In the genomic region with DNA sequence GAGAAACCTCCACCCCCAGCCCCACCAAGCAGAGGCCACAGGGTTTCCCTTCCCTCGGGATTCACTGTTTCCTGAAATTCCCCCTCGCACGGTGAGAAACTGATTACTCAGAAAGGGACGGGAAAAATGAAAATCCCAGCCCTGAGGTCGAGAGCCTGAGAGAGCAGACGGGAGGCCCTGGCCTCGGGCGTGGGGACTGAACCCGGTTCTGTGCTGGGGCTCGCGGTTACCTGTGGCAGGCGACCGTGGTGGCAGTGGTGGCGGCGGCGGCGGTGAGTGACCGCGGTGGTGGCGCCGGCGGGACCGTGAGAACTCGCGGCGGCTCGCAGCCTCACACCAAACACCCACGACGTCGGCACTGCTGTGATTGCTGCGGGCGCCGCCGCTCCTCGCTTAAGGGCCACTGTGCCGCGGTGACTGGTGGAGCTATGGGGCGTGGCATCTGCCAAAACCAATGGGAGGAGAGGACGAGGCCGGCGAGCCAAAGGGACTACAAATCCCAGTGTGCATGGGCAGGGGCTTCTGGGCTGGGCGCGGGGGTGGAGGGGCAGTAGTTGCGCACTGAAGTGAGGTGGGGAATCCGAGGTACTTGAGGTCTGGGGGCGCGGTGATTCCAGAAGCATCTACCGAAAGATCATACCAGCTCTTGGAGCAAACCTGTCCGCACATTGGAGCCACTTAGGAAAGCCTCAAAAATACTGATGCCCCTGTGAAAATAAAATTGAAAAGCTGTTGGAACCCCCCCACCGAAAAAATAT, we compare ENCODE assay signal across 8 cellular contexts. TPM values are rescaled to one million over a fixed set of nuclear protein-coding genes. Genes with fewer than 3 reads are reported as not detected.
A peak's percentile ranks its signal among the peaks of the same experiment; 100 is the strongest.
DNase-seq lines count a peak whose midpoint lies in the region; ATAC-seq and TF ChIP-seq lines count a peak whose summit lies in the region.

TSS of gene LGMN (minus strand) at position 369 of the 758 bp plus-strand sequence. CDS start 15,841 bp downstream, outside the sequence.

- H4K8ac ChIP-seq in mesenchymal stem cell (ENCODE audit: low read length) = peak within 1 kb of the TSS; percentile 53

- H3K4me3 Mint-ChIP-seq in endodermal cell = peak within 1 kb of the TSS; percentile 85

- H3K27ac ChIP-seq in endodermal cell (ENCODE audit: low read depth, low read length) (peak within 1 kb of the TSS; percentile 25), mesenchymal stem cell (ENCODE audit: low read length, poor library complexity, severe bottlenecking) (no peak within 1 kb of the TSS)

- DNase-seq in AG08396 (ENCODE audit: low spot score) = peak; percentile 93
- peak; percentile 98 for DNase-seq in NCI-H69 (lab: John Stamatoyannopoulos, UW)
- peak; percentile 82 for DNase-seq in activated CD8-positive, alpha-beta memory T cell treated with anti-CD3 and anti-CD28 coated beads, Interleukin-2, amount 50 U/mL, for 4 hours
- peak; percentile 98 for DNase-seq in endodermal cell
- DNase-seq in mesenchymal stem cell = peak; percentile 95
- peak; percentile 71 for DNase-seq in stimulated activated CD8-positive, alpha-beta memory T cell treated with anti-CD3 and anti-CD28 coated beads, Interleukin-12 subunit alpha, Interleukin-12 subunit beta, amount 100 ng/mL, for 1 hour (ENCODE audit: low read depth)

- ATAC-seq in GM19023 (IDR thresholded peaks at IDR 0.05; ENCODE audit: unreplicated experiment) = peak; percentile 76
- ATAC-seq in HG03280 (IDR thresholded peaks at IDR 0.05; ENCODE audit: unreplicated experiment) = peak; percentile 87

- H3K9me3 Mint-ChIP-seq in endodermal cell = peaks cover 4% of the 10 kb centered on the region

- H3K36me3 Mint-ChIP-seq in endodermal cell (ENCODE audit: low read depth) = peaks cover 16% of the 10 kb centered on the region

- H3K4me1 ChIP-seq in endodermal cell (ENCODE audit: control insufficient read depth, insufficient read depth, low read length) (no peaks in the 10 kb centered on the region), mesenchymal stem cell (ENCODE audit: control insufficient read depth, insufficient read depth, low read depth, low read length) (peaks cover 4% of the 10 kb centered on the region)

- H3K27me3 ChIP-seq in endodermal cell (ENCODE audit: control insufficient read depth, insufficient read depth, low read length, poor library complexity, severe bottlenecking) = no peaks in the 10 kb centered on the region
- H3K27me3 ChIP-seq in mesenchymal stem cell (ENCODE audit: control insufficient read depth in 1 of 2, insufficient read depth in 1 of 2, low read length in 2 of 2) = peaks cover 10 to 14% of the 10 kb centered on the region in 2 experiments

- H4K91ac ChIP-seq in mesenchymal stem cell (ENCODE audit: low read length) = peak within 1 kb of the TSS; percentile 11

- peaks cover 8% of the 10 kb centered on the region for H3K79me1 ChIP-seq in mesenchymal stem cell (replicated peaks; ENCODE audit: low read length, poor library complexity, severe bottlenecking)

- H3K9ac ChIP-seq in endodermal cell (ENCODE audit: extremely low read depth, low read length, poor library complexity, severe bottlenecking) (peak within 1 kb of the TSS; percentile 90), mesenchymal stem cell (ENCODE audit: low read length) (peak within 1 kb of the TSS; percentile 91)

- H3K4me1 Mint-ChIP-seq in endodermal cell = peaks cover 7% of the 10 kb centered on the region

- peaks cover 8% of the 10 kb centered on the region for H3K27me3 Mint-ChIP-seq in endodermal cell (ENCODE audit: insufficient read depth)

- H2BK5ac ChIP-seq in mesenchymal stem cell (ENCODE audit: low read depth, low read length, poor library complexity, severe bottlenecking) = no peak within 1 kb of the TSS

- peak within 1 kb of the TSS in 1 of 2 experiments; percentile 87 for H2BK12ac ChIP-seq in mesenchymal stem cell (ENCODE audit: low read length in 2 of 2)

- H3K36me3 ChIP-seq in endodermal cell (ENCODE audit: control insufficient read depth, insufficient read depth, low read length) = no peaks in the 10 kb centered on the region
- no peaks in the 10 kb centered on the region for H3K36me3 ChIP-seq in mesenchymal stem cell (ENCODE audit: control insufficient read depth in 1 of 2, insufficient read depth in 2 of 2, low read depth in 1 of 2, low read length in 2 of 2)

- H3K4ac ChIP-seq in mesenchymal stem cell (ENCODE audit: low read depth in 1 of 2, low read length in 2 of 2) = peak within 1 kb of the TSS; percentile 30 to 41

- H3K9me3 ChIP-seq in endodermal cell (ENCODE audit: control insufficient read depth, low read length) (no peaks in the 10 kb centered on the region), mesenchymal stem cell (ENCODE audit: control insufficient read depth, low read length) (no peaks in the 10 kb centered on the region)

- no peak within 1 kb of the TSS for H2BK120ac ChIP-seq in mesenchymal stem cell (ENCODE audit: low read depth, low read length)

- peak within 1 kb of the TSS; percentile 23 to 94 for H3K18ac ChIP-seq in mesenchymal stem cell (ENCODE audit: low read depth in 1 of 2, low read length in 2 of 2)

- H2AK5ac ChIP-seq in mesenchymal stem cell (ENCODE audit: low read length, severe bottlenecking) = no peak within 1 kb of the TSS

- H3K23ac ChIP-seq in mesenchymal stem cell (ENCODE audit: low read length in 2 of 2) = peak within 1 kb of the TSS in 1 of 2 experiments; percentile 56

- peak within 1 kb of the TSS; percentile 93 for H3K4me3 ChIP-seq in endodermal cell (ENCODE audit: low read length)
- H3K4me3 ChIP-seq in mesenchymal stem cell (ENCODE audit: insufficient read depth in 1 of 2, low read depth in 1 of 2, low read length in 2 of 2) = peak within 1 kb of the TSS; percentile 82 to 92

- peak within 1 kb of the TSS in 1 of 2 experiments; percentile 55 for H3K14ac ChIP-seq in mesenchymal stem cell (ENCODE audit: low read length in 2 of 2)

- peak within 1 kb of the TSS; percentile 26 for H2BK15ac ChIP-seq in mesenchymal stem cell (ENCODE audit: low read depth, poor library complexity, severe bottlenecking)

- peak within 1 kb of the TSS; percentile 96 for H3K27ac Mint-ChIP-seq in endodermal cell

- WGBS in endodermal cell (ENCODE audit: insufficient coverage in 1 of 2, insufficient read length in 1 of 2), 2 experiments = 1 to 2% methylated on average over 18 to 50 of the region's 50 CpGs
- WGBS in mesenchymal stem cell = 1% methylated on average over 33 of the region's 50 CpGs

- H2AFZ ChIP-seq in mesenchymal stem cell (ENCODE audit: low read depth, low read length) = peak within 1 kb of the TSS; percentile 91

- no peak for TF ChIP-seq CTCF in endodermal cell (conservative IDR thresholded peaks at IDR 0.05)

- H3K4me2 ChIP-seq in mesenchymal stem cell (ENCODE audit: low read length, poor library complexity, severe bottlenecking) = peak within 1 kb of the TSS; percentile 80

RNA-seq across cellular contexts. Expression of gene LGMN, which starts in this region (rescaled TPM):
- total RNA-seq in endodermal cell = 10 to 100 TPM; 61.4 to 87.2 TPM
- 69.8 TPM for polyA plus RNA-seq in endodermal cell (2013, experiment 1 of 2)
- polyA plus RNA-seq in endodermal cell (2013, experiment 2 of 2) = 67.9 TPM
- 83.7 TPM for polyA plus RNA-seq in mesenchymal stem cell (2013, experiment 1 of 2)
- 86.4 TPM for polyA plus RNA-seq in mesenchymal stem cell (2013, experiment 2 of 2)
